1 cellular context compared by ENCODE assay signal in genomic region chr1:16989676-16990391, GRCh38.
TF ChIP-seq lines count a peak whose summit lies in the region.

No MANE protein-coding gene starts in this region.

TF ChIP-seq in HEK293T, 16 proteins besides CTCF, POLR2A, EP300 and RAD21 (continued from another document):
- TF ChIP-seq CTBP1 (IDR thresholded peaks at IDR 0.05; ENCODE audit: borderline replicate concordance) = no peak
- TF ChIP-seq SP1 (IDR thresholded peaks at IDR 0.05) = no peak
- TF ChIP-seq L3MBTL2 (conservative IDR thresholded peaks at IDR 0.05) = no peak
- TF ChIP-seq FOXA1 (IDR thresholded peaks at IDR 0.05) = no peak
- TF ChIP-seq SUZ12 (IDR thresholded peaks at IDR 0.05) = no peak
- TF ChIP-seq TARDBP (IDR thresholded peaks at IDR 0.05) = no peak
- no peak for TF ChIP-seq FOXM1 (IDR thresholded peaks at IDR 0.05; ENCODE audit: borderline replicate concordance)
- TF ChIP-seq BHLHE40 (IDR thresholded peaks at IDR 0.05; ENCODE audit: borderline replicate concordance) = no peak
- TF ChIP-seq ARNT (IDR thresholded peaks at IDR 0.05) = no peak
